Comparison of ENCODE assay signal across 1 cellular context in genomic region chr9:120842685-120843485, GRCh38.
TF ChIP-seq lines count a peak whose summit lies in the region.

TSS of gene PSMD5 (minus strand) at chr9:120842922. CDS start at chr9:120842909, 13 bp downstream.

TF ChIP-seq in GM12878, 131 proteins besides CTCF, POLR2A, EP300 and RAD21 (continued from another document):
- TF ChIP-seq ZBTB4 (CRISPR knock-in tag; IDR thresholded peaks at IDR 0.05), result no peak
- TF ChIP-seq ZZZ3 (IDR thresholded peaks at IDR 0.05; ENCODE audit: control insufficient read depth, insufficient read length, low read depth), result no peak
- TF ChIP-seq STAT3 (IDR thresholded peaks at IDR 0.05; ENCODE audit: low read depth, low read length), result no peak
- TF ChIP-seq PKNOX1 (IDR thresholded peaks at IDR 0.05), result peak; percentile 67; the same call in 1 of the 2 replicates
- no peak for TF ChIP-seq KAT2A (conservative IDR thresholded peaks at IDR 0.05; ENCODE audit: control insufficient read depth, low read depth, low read length)
- TF ChIP-seq MYB (IDR thresholded peaks at IDR 0.05; ENCODE audit: borderline replicate concordance, low read depth, low read length), result no peak
- TF ChIP-seq SMARCA5 (IDR thresholded peaks at IDR 0.05), result 0 out of 2 replicates have a peak, but pooled peaks have one; percentile 20
- no peak; the same call in 1 of the 2 replicates for TF ChIP-seq FOXK2 (IDR thresholded peaks at IDR 0.05)
- peak; percentile 71 for TF ChIP-seq IKZF1 (conservative IDR thresholded peaks at IDR 0.05)
- TF ChIP-seq SMC3 (IDR thresholded peaks at IDR 0.05; ENCODE audit: borderline replicate concordance, low read length), result no peak
- TF ChIP-seq FOS (IDR thresholded peaks at IDR 0.05; ENCODE audit: borderline replicate concordance, extremely low read depth, insufficient read length), result no peak
- no peak for TF ChIP-seq NR2C2 (IDR thresholded peaks at IDR 0.05; ENCODE audit: borderline replicate concordance, control insufficient read depth, insufficient read length, low read depth)
